Comparison of ENCODE assay signal across 15 cellular contexts in genomic region chr14:88473791-88474190, GRCh38.
"Had no signal": no experiment of that assay in that cellular context is flagged by ENCODE, and none has a peak within 500 bp of the region (broad histone marks: within the 10 kb centered on the region; RNA-seq: fewer than 3 reads in every experiment).

No MANE protein-coding gene starts in this region.

- ATAC-seq: body of pancreas; effector memory CD8-positive, alpha-beta T cell; left ventricle myocardium superior; naive thymus-derived CD4-positive, alpha-beta T cell; T-helper 17 cell had no signal

- H3K4me3 ChIP-seq: body of pancreas, right atrium auricular region had no signal

- DNase-seq: activated CD4-positive, alpha-beta T cell treated with anti-CD3 and anti-CD28 coated beads, Interleukin-2, amount 10 ng/mL, durations not matched to agents 7 days and 5 days; activated CD4-positive, CD25-positive, alpha-beta regulatory T cell; activated naive CD4-positive, alpha-beta T cell treated with anti-CD3 and anti-CD28 coated beads, Interleukin-2, amount 10 ng/mL, durations not matched to agents 7 days and 5 days; body of pancreas; effector memory CD8-positive, alpha-beta T cell; erythroblast; glutamatergic neuron; immature natural killer cell; left ventricle myocardium superior; midbrain; naive thymus-derived CD4-positive, alpha-beta T cell; stimulated activated CD4-positive, alpha-beta T cell treated with anti-CD3 and anti-CD28 coated beads, Interleukin-2, amount 100 ng/mL, for 24 hours; stimulated activated naive CD4-positive, alpha-beta T cell; T-helper 17 cell had no signal

- H3K27me3 ChIP-seq: body of pancreas, right atrium auricular region had no signal

- H3K27ac ChIP-seq: body of pancreas, right atrium auricular region had no signal

- H3K9me3 ChIP-seq: body of pancreas, right atrium auricular region had no signal
